In the genomic region with DNA sequence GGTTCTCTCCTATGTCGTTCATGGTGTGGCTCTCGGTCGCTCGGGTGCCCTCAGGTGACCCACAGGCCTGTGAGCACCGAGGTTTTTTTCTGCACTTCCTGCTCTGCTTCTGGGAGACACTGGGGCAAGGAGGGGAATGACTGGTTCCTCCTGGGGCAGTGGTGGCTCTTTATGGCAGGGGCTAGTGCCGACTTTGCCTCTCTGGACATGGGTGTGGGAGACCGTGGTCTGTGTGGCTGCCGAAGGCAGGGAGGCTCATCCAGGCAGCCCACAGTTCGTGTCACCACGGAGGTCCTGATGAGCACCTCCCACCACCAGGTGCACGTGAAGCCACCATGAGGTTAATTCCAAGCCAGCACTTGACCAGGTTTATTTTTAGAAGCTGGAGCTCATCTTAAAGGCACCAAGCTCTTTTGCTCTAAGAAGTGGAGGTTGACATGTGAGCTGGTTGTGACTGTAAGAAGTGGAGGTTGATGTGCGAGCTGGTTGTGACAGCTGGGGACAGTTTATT, we compare ENCODE assay signal across 10 cellular contexts. TPM values are rescaled to one million over a fixed set of nuclear protein-coding genes. Genes with fewer than 3 reads are reported as not detected.
DNase-seq lines count a peak whose midpoint lies in the region; ATAC-seq and TF ChIP-seq lines count a peak whose summit lies in the region.
"Had no signal": no experiment of that assay in that cellular context is flagged by ENCODE, and none has a peak within 500 bp of the region (broad histone marks: within the 10 kb centered on the region; RNA-seq: fewer than 3 reads in every experiment).

No MANE protein-coding gene starts in this region.

- H3K27me3 Mint-ChIP-seq in activated T-helper 2 cell treated with anti-CD3 and anti-CD28 coated beads, Interferon-gamma antibody, Interleukin-2, Interleukin-4, amounts not matched to agents 10 μg/mL and 5 μg/mL and 100 μg/mL, durations not matched to agents 14 hours and 24 hours and 36 hours (ENCODE audit: low read depth), result no peaks in the 10 kb centered on the region

- no peak overlapping the region for H3K27ac ChIP-seq in osteoblast (ENCODE audit: low read depth, low read length)
- H3K27ac ChIP-seq in foreskin keratinocyte, result no peak overlapping the region
- H3K27ac ChIP-seq: colonic mucosa had no signal

- no peaks in the 10 kb centered on the region for H3K79me2 ChIP-seq in osteoblast (ENCODE audit: insufficient read depth, low read length)

- no peak overlapping the region for H3K4me2 ChIP-seq in osteoblast (ENCODE audit: insufficient read depth, low read length)

- H3K36me3 ChIP-seq in osteoblast (ENCODE audit: insufficient read depth, low read length), result no peaks in the 10 kb centered on the region
- H3K36me3 ChIP-seq: colonic mucosa had no signal

- ATAC-seq in HG02981 (IDR thresholded peaks at IDR 0.05; ENCODE audit: unreplicated experiment) (peak; percentile 44), foreskin keratinocyte (no peak)

- intact Hi-C loops in activated T-helper 2 cell treated with anti-CD3 and anti-CD28 coated beads, Interferon-gamma antibody, Interleukin-2, Interleukin-4, amounts not matched to agents 10 μg/mL and 5 μg/mL and 100 μg/mL, durations not matched to agents 14 hours and 24 hours and 36 hours (cut with micrococcal nuclease), result loop anchor here (5.0 kb wide), 1 partner anchor 285 kb away; no protein-coding TSS in a partner anchor

- no peak overlapping the region for H2AFZ ChIP-seq in osteoblast (ENCODE audit: low read length)

- no peaks in the 10 kb centered on the region for H3K9me3 Mint-ChIP-seq in activated T-helper 2 cell treated with anti-CD3 and anti-CD28 coated beads, Interferon-gamma antibody, Interleukin-2, Interleukin-4, amounts not matched to agents 10 μg/mL and 5 μg/mL and 100 μg/mL, durations not matched to agents 14 hours and 24 hours and 36 hours

- H3K27me3 ChIP-seq in osteoblast (ENCODE audit: insufficient read depth, low read length) (peaks cover 2% of the 10 kb centered on the region), foreskin keratinocyte (no peaks in the 10 kb centered on the region)
- H3K27me3 ChIP-seq: colonic mucosa had no signal

- no peak overlapping the region for H3K4me3 ChIP-seq in osteoblast (ENCODE audit: insufficient read depth, low read length)
- H3K4me3 ChIP-seq: colonic mucosa had no signal

- DNase-seq in NCI-H510A treated with DMSO at 0.1 percent for 48 hours (lab: John Stamatoyannopoulos, UW), result peak; percentile 15
- no peak for DNase-seq in NCI-H510A (lab: John Stamatoyannopoulos, UW)
- peak; percentile 56 for DNase-seq in activated T-helper 2 cell treated with anti-CD3 and anti-CD28 coated beads, Interferon-gamma antibody, Interleukin-2, Interleukin-4, amounts not matched to agents 10 μg/mL and 5 μg/mL and 100 μg/mL, durations not matched to agents 14 hours and 24 hours and 36 hours (ENCODE audit: low spot score)
- peak; percentile 85 for DNase-seq in osteoblast (ENCODE audit: insufficient read length, low spot score, missing footprints)
- no peak for DNase-seq in foreskin keratinocyte
- DNase-seq in HT-29 (ENCODE audit: low spot score), result no peak
- no peak for DNase-seq in hypothalamus (lab: John Stamatoyannopoulos, UW)
- DNase-seq: KG1 had no signal

- peak overlapping the region; percentile 99 for H3K27ac Mint-ChIP-seq in activated T-helper 2 cell treated with anti-CD3 and anti-CD28 coated beads, Interferon-gamma antibody, Interleukin-2, Interleukin-4, amounts not matched to agents 10 μg/mL and 5 μg/mL and 100 μg/mL, durations not matched to agents 14 hours and 24 hours and 36 hours

- H4K20me1 ChIP-seq in osteoblast (ENCODE audit: insufficient read depth, low read length), result no peaks in the 10 kb centered on the region

- H3K4me1 ChIP-seq in osteoblast (ENCODE audit: insufficient read depth, low read length) (no peaks in the 10 kb centered on the region), foreskin keratinocyte (no peaks in the 10 kb centered on the region)
- H3K4me1 ChIP-seq: colonic mucosa had no signal

- peaks cover 44% of the 10 kb centered on the region for H3K4me1 Mint-ChIP-seq in activated T-helper 2 cell treated with anti-CD3 and anti-CD28 coated beads, Interferon-gamma antibody, Interleukin-2, Interleukin-4, amounts not matched to agents 10 μg/mL and 5 μg/mL and 100 μg/mL, durations not matched to agents 14 hours and 24 hours and 36 hours (ENCODE audit: low read depth)

- H3K4me3 Mint-ChIP-seq in activated T-helper 2 cell treated with anti-CD3 and anti-CD28 coated beads, Interferon-gamma antibody, Interleukin-2, Interleukin-4, amounts not matched to agents 10 μg/mL and 5 μg/mL and 100 μg/mL, durations not matched to agents 14 hours and 24 hours and 36 hours (ENCODE audit: low read depth), result peak overlapping the region; percentile 68

- H3K9me3 ChIP-seq in osteoblast (ENCODE audit: low read depth, low read length), result no peaks in the 10 kb centered on the region
- H3K9me3 ChIP-seq: colonic mucosa had no signal

- H3K36me3 Mint-ChIP-seq in activated T-helper 2 cell treated with anti-CD3 and anti-CD28 coated beads, Interferon-gamma antibody, Interleukin-2, Interleukin-4, amounts not matched to agents 10 μg/mL and 5 μg/mL and 100 μg/mL, durations not matched to agents 14 hours and 24 hours and 36 hours (ENCODE audit: low read depth), result no peaks in the 10 kb centered on the region

- TF ChIP-seq CTCF in osteoblast (IDR thresholded peaks at IDR 0.05; ENCODE audit: extremely low read depth, low read depth, low read length) (no peak), foreskin keratinocyte (conservative IDR thresholded peaks at IDR 0.05) (no peak)

RNA-seq across cellular contexts. Expression of a gene that starts 24.7 kb away (rescaled TPM):
- 16.5 and 17.9 TPM in 2 replicates for total RNA-seq in activated T-helper 2 cell treated with anti-CD3 and anti-CD28 coated beads, Interferon-gamma antibody, Interleukin-2, Interleukin-4, amounts not matched to agents 10 μg/mL and 5 μg/mL and 100 μg/mL, durations not matched to agents 14 hours and 24 hours and 36 hours
- total RNA-seq in osteoblast (0.72 and 2.4 TPM in 2 replicates), foreskin keratinocyte (0.75 and 0.78 TPM in 2 replicates)
- 0.62 and 1.0 TPM in 2 replicates for polyA plus RNA-seq in foreskin keratinocyte
- total RNA-seq in HT-29 (2014; rRNA removed; shearing (Covaris generic)), result 0.05 TPM in 1 of 2 replicates, not detected in the other

Comparison
In these comparisons a context has a peak if more than half of its experiments do, and no peak if none do; other contexts are left out.
1. DNase-seq: peak in NCI-H510A treated with DMSO at 0.1 percent for 48 hours (single experiment), activated T-helper 2 cell treated with anti-CD3 and anti-CD28 coated beads, Interferon-gamma antibody, Interleukin-2, Interleukin-4, amounts not matched to agents 10 μg/mL and 5 μg/mL and 100 μg/mL, durations not matched to agents 14 hours and 24 hours and 36 hours (single experiment) and osteoblast (single experiment); none in NCI-H510A (single experiment), foreskin keratinocyte (0 of 2), HT-29 (single experiment) and hypothalamus (0 of 51).